28 cellular contexts compared by ENCODE assay signal in genomic region chr1:25724986-25725385, GRCh38.
A peak's percentile ranks its signal among the peaks of the same experiment; 100 is the strongest.
DNase-seq lines count a peak whose midpoint lies in the region; ATAC-seq and TF ChIP-seq lines count a peak whose summit lies in the region.
"Had no signal": no experiment of that assay in that cellular context is flagged by ENCODE, and none has a peak within 500 bp of the region (broad histone marks: within the 10 kb centered on the region; RNA-seq: fewer than 3 reads in every experiment).

No MANE protein-coding gene starts in this region.

- H3K4me1 Mint-ChIP-seq in naive thymus-derived CD4-positive, alpha-beta T cell = peaks cover 12 to 98% (median 91%) of the 10 kb centered on the region in 7 donors
- peaks cover 5% of the 10 kb centered on the region for H3K4me1 Mint-ChIP-seq in MCF 10A (ENCODE audit: insufficient read depth, unreplicated experiment)
- peaks cover 8% of the 10 kb centered on the region for H3K4me1 Mint-ChIP-seq in activated CD8-positive, alpha-beta T cell treated with anti-CD3 and anti-CD28 coated beads, Interleukin-2, amount 10 ng/mL, durations not matched to agents 7 days and 5 days (ENCODE audit: low read depth)
- H3K4me1 Mint-ChIP-seq: stimulated activated effector memory CD8-positive, alpha-beta T cell treated with anti-CD3 and anti-CD28 coated beads, Interleukin-12 subunit alpha, Interleukin-12 subunit beta, amount 100 ng/mL, for 72 hours had no signal

- peak overlapping the region in 5 of 10 donors; percentile 1 to 54 (median 40) for H3K4me3 Mint-ChIP-seq in naive thymus-derived CD4-positive, alpha-beta T cell
- H3K4me3 Mint-ChIP-seq in MCF 10A (ENCODE audit: unreplicated experiment) = no peak overlapping the region
- H3K4me3 Mint-ChIP-seq in activated CD8-positive, alpha-beta T cell treated with anti-CD3 and anti-CD28 coated beads, Interleukin-2, amount 10 ng/mL, durations not matched to agents 7 days and 5 days = no peak overlapping the region
- H3K4me3 Mint-ChIP-seq: activated CD4-positive, alpha-beta memory T cell treated with anti-CD3 and anti-CD28 coated beads for 36 hours; activated naive CD4-positive, alpha-beta T cell treated with anti-CD3 and anti-CD28 coated beads, Interleukin-2, amount 50 U/mL, for 24 hours; activated T-helper 1 cell treated with anti-CD3 and anti-CD28 coated beads, Interleukin-12 subunit alpha, Interleukin-12 subunit beta, Interleukin-2, Interleukin-4 antibody, amounts not matched to agents 30 ng/mL and 10 ng/mL and 1 ng/mL, durations not matched to agents 14 hours and 24 hours and 36 hours; natural killer cell treated with Interleukin-12 subunit alpha and Interleukin-12 subunit beta and Interleukin-15 and Interleukin-18, amount 100 ng/mL, for 72 hours; stimulated activated effector memory CD8-positive, alpha-beta T cell treated with anti-CD3 and anti-CD28 coated beads, Interleukin-12 subunit alpha, Interleukin-12 subunit beta, amount 100 ng/mL, for 72 hours; T-helper 2 cell treated with Interferon-gamma antibody and Interleukin-4, amounts not matched to agents 5 μg/mL and 100 μg/mL, for 36 hours had no signal

- H3K36me3 Mint-ChIP-seq in naive thymus-derived CD4-positive, alpha-beta T cell = peaks cover 3 to 36% (median 14%) of the 10 kb centered on the region in 5 donors
- H3K36me3 Mint-ChIP-seq in MCF 10A (ENCODE audit: insufficient read depth, unreplicated experiment) = peaks cover 6% of the 10 kb centered on the region
- peaks cover 2% of the 10 kb centered on the region for H3K36me3 Mint-ChIP-seq in activated CD8-positive, alpha-beta T cell treated with anti-CD3 and anti-CD28 coated beads, Interleukin-2, amount 10 ng/mL, durations not matched to agents 7 days and 5 days (ENCODE audit: low read depth)
- H3K36me3 Mint-ChIP-seq: activated CD4-positive, alpha-beta memory T cell treated with anti-CD3 and anti-CD28 coated beads for 36 hours; natural killer cell treated with Interleukin-12 subunit alpha and Interleukin-12 subunit beta and Interleukin-15 and Interleukin-18, amount 100 ng/mL, for 72 hours; stimulated activated effector memory CD8-positive, alpha-beta T cell treated with anti-CD3 and anti-CD28 coated beads, Interleukin-12 subunit alpha, Interleukin-12 subunit beta, amount 100 ng/mL, for 72 hours had no signal

- DNase-seq in NCI-H1092 treated with DMSO at 0.1 percent for 48 hours (lab: John Stamatoyannopoulos, UW) (peak; percentile 38), NCI-H1092 (lab: John Stamatoyannopoulos, UW) (no peak), DMS153 (lab: John Stamatoyannopoulos, UW) (peak; percentile 78), NCI-H345 (lab: John Stamatoyannopoulos, UW) (peak; percentile 13), MCF 10A (ENCODE audit: unreplicated experiment) (no peak)
- DNase-seq in naive thymus-derived CD4-positive, alpha-beta T cell = no peak
- no peak for DNase-seq in activated CD8-positive, alpha-beta T cell treated with anti-CD3 and anti-CD28 coated beads, Interleukin-2, amount 10 ng/mL, durations not matched to agents 7 days and 5 days
- DNase-seq: activated CD4-positive, alpha-beta memory T cell treated with anti-CD3 and anti-CD28 coated beads for 36 hours; activated CD4-positive, alpha-beta T cell treated with anti-CD3 and anti-CD28 coated beads for 1 hour; activated CD8-positive, alpha-beta memory T cell treated with anti-CD3 and anti-CD28 coated beads, Interleukin-2, amount 50 U/mL, for 48 hours; amygdala; GOT3; Karpas-422; NCI-H1694; NCI-H526; pancreas; SHP77 treated with DMSO at 0.1 percent for 48 hours; trophoblast cell had no signal

- peaks cover 0 to 55% (median 0%) of the 10 kb centered on the region in 5 donors for H3K27me3 Mint-ChIP-seq in naive thymus-derived CD4-positive, alpha-beta T cell
- peaks cover 47% of the 10 kb centered on the region for H3K27me3 Mint-ChIP-seq in MCF 10A (ENCODE audit: insufficient read depth, unreplicated experiment)
- H3K27me3 Mint-ChIP-seq in activated CD8-positive, alpha-beta T cell treated with anti-CD3 and anti-CD28 coated beads, Interleukin-2, amount 10 ng/mL, durations not matched to agents 7 days and 5 days (ENCODE audit: low read depth) = peaks cover 49% of the 10 kb centered on the region
- H3K27me3 Mint-ChIP-seq: activated CD4-positive, alpha-beta memory T cell treated with anti-CD3 and anti-CD28 coated beads for 36 hours; activated naive CD4-positive, alpha-beta T cell treated with anti-CD3 and anti-CD28 coated beads, Interleukin-2, amount 50 U/mL, for 24 hours had no signal

- ATAC-seq in naive thymus-derived CD4-positive, alpha-beta T cell = no peak
- no peak for ATAC-seq in HG03025 (IDR thresholded peaks at IDR 0.05; ENCODE audit: low FRiP score, unreplicated experiment)
- ATAC-seq in activated CD8-positive, alpha-beta T cell treated with anti-CD3 and anti-CD28 coated beads, Interleukin-2, amount 10 ng/mL, durations not matched to agents 7 days and 5 days = no peak
- ATAC-seq: gastroesophageal sphincter; natural killer cell treated with Interleukin-12 subunit alpha and Interleukin-12 subunit beta and Interleukin-15 and Interleukin-18, amount 100 ng/mL, for 72 hours; pancreas; stimulated activated effector memory CD8-positive, alpha-beta T cell treated with anti-CD3 and anti-CD28 coated beads, Interleukin-12 subunit alpha, Interleukin-12 subunit beta, amount 100 ng/mL, for 72 hours had no signal

- no peaks in the 10 kb centered on the region for H3K27me3 ChIP-seq in naive thymus-derived CD4-positive, alpha-beta T cell (ENCODE audit: control insufficient read depth in 2 of 2, insufficient read depth in 2 of 2, low read length in 2 of 2)
- H3K27me3 ChIP-seq: gastroesophageal sphincter, pancreas had no signal

- peaks cover 2 to 62% of the 10 kb centered on the region in 2 donors for H3K4me1 ChIP-seq in naive thymus-derived CD4-positive, alpha-beta T cell (ENCODE audit: control insufficient read depth in 2 of 2, insufficient read depth in 2 of 2, low read length in 2 of 2)

- H3K27ac ChIP-seq in naive thymus-derived CD4-positive, alpha-beta T cell (ENCODE audit: low read depth, low read length) = no peak overlapping the region
- H3K27ac ChIP-seq: 22Rv1; BLaER1 treated with 17β-estradiol and CSF1 and Interleukin-3, amounts not matched to agents 10 nM and 100 nM; gastroesophageal sphincter; pancreas had no signal

- intact Hi-C loops in naive thymus-derived CD4-positive, alpha-beta T cell (cut with micrococcal nuclease) = no loop called here
- intact Hi-C loops in MCF 10A (cut with micrococcal nuclease) = no loop called here

- no peaks in the 10 kb centered on the region for H3K9me3 ChIP-seq in naive thymus-derived CD4-positive, alpha-beta T cell (ENCODE audit: control insufficient read depth in 2 of 3, low read length in 3 of 3)
- H3K9me3 ChIP-seq: BLaER1 treated with 17β-estradiol and CSF1 and Interleukin-3, amounts not matched to agents 10 nM and 100 nM; gastroesophageal sphincter; pancreas had no signal

- peak overlapping the region in 8 of 9 donors; percentile 43 to 87 (median 64) for H3K27ac Mint-ChIP-seq in naive thymus-derived CD4-positive, alpha-beta T cell
- no peak overlapping the region for H3K27ac Mint-ChIP-seq in MCF 10A (ENCODE audit: low read depth, unreplicated experiment)
- no peak overlapping the region for H3K27ac Mint-ChIP-seq in activated CD8-positive, alpha-beta T cell treated with anti-CD3 and anti-CD28 coated beads, Interleukin-2, amount 10 ng/mL, durations not matched to agents 7 days and 5 days
- H3K27ac Mint-ChIP-seq: activated CD4-positive, alpha-beta memory T cell treated with anti-CD3 and anti-CD28 coated beads for 36 hours; activated naive CD4-positive, alpha-beta T cell treated with anti-CD3 and anti-CD28 coated beads, Interleukin-2, amount 50 U/mL, for 24 hours; activated T-helper 1 cell treated with anti-CD3 and anti-CD28 coated beads, Interleukin-12 subunit alpha, Interleukin-12 subunit beta, Interleukin-2, Interleukin-4 antibody, amounts not matched to agents 30 ng/mL and 10 ng/mL and 1 ng/mL, durations not matched to agents 14 hours and 24 hours and 36 hours; natural killer cell treated with Interleukin-12 subunit alpha and Interleukin-12 subunit beta and Interleukin-15 and Interleukin-18, amount 100 ng/mL, for 72 hours; stimulated activated effector memory CD8-positive, alpha-beta T cell treated with anti-CD3 and anti-CD28 coated beads, Interleukin-12 subunit alpha, Interleukin-12 subunit beta, amount 100 ng/mL, for 72 hours; T-helper 2 cell treated with Interferon-gamma antibody and Interleukin-4, amounts not matched to agents 5 μg/mL and 100 μg/mL, for 36 hours had no signal

- peaks cover 0 to 10% (median 0%) of the 10 kb centered on the region in 3 experiments for H3K36me3 ChIP-seq in naive thymus-derived CD4-positive, alpha-beta T cell (ENCODE audit: control insufficient read depth in 2 of 3, insufficient read depth in 3 of 3, low read length in 3 of 3)
- H3K36me3 ChIP-seq: BLaER1 treated with 17β-estradiol and CSF1 and Interleukin-3, amounts not matched to agents 10 nM and 100 nM; gastroesophageal sphincter; pancreas had no signal

- no peaks in the 10 kb centered on the region for H3K9me3 Mint-ChIP-seq in naive thymus-derived CD4-positive, alpha-beta T cell
- H3K9me3 Mint-ChIP-seq in MCF 10A (ENCODE audit: unreplicated experiment) = no peaks in the 10 kb centered on the region
- H3K9me3 Mint-ChIP-seq in activated CD8-positive, alpha-beta T cell treated with anti-CD3 and anti-CD28 coated beads, Interleukin-2, amount 10 ng/mL, durations not matched to agents 7 days and 5 days (ENCODE audit: insufficient read depth) = no peaks in the 10 kb centered on the region
- H3K9me3 Mint-ChIP-seq: activated CD4-positive, alpha-beta memory T cell treated with anti-CD3 and anti-CD28 coated beads for 36 hours; activated naive CD4-positive, alpha-beta T cell treated with anti-CD3 and anti-CD28 coated beads, Interleukin-2, amount 50 U/mL, for 24 hours; activated T-helper 1 cell treated with anti-CD3 and anti-CD28 coated beads, Interleukin-12 subunit alpha, Interleukin-12 subunit beta, Interleukin-2, Interleukin-4 antibody, amounts not matched to agents 30 ng/mL and 10 ng/mL and 1 ng/mL, durations not matched to agents 14 hours and 24 hours and 36 hours; natural killer cell treated with Interleukin-12 subunit alpha and Interleukin-12 subunit beta and Interleukin-15 and Interleukin-18, amount 100 ng/mL, for 72 hours; stimulated activated effector memory CD8-positive, alpha-beta T cell treated with anti-CD3 and anti-CD28 coated beads, Interleukin-12 subunit alpha, Interleukin-12 subunit beta, amount 100 ng/mL, for 72 hours; T-helper 2 cell treated with Interferon-gamma antibody and Interleukin-4, amounts not matched to agents 5 μg/mL and 100 μg/mL, for 36 hours had no signal

- CTCF ChIA-PET in naive thymus-derived CD4-positive, alpha-beta T cell (lab: Charles Lee) = interaction anchor here (0.6 kb wide), 1 partner anchor 29 kb away, joined by 3 read pairs; no protein-coding TSS in a partner anchor
- CTCF ChIA-PET in MCF 10A (lab: Yijun Ruan, JAX) = interaction anchor here (0.6 to 1.2 kb wide), 6 partner anchors 10 to 116 kb away, joined by 3 to 5 read pairs (median 3); no protein-coding TSS in a partner anchor
- CTCF ChIA-PET in activated CD8-positive, alpha-beta T cell treated with anti-CD3 and anti-CD28 coated beads, Interleukin-2, amount 10 ng/mL, durations not matched to agents 7 days and 5 days (lab: Charles Lee) = interaction anchor here (1.1 to 1.2 kb wide), 2 partner anchors 12 to 89 kb away, joined by 3 read pairs; no protein-coding TSS in a partner anchor

- H3K4me3 ChIP-seq in naive thymus-derived CD4-positive, alpha-beta T cell (ENCODE audit: low read length) = no peak overlapping the region
- H3K4me3 ChIP-seq: BLaER1 treated with 17β-estradiol and CSF1 and Interleukin-3, amounts not matched to agents 10 nM and 100 nM; gastroesophageal sphincter; lung; pancreas had no signal

- no peak for TF ChIP-seq CTCF in MCF 10A (IDR thresholded peaks at IDR 0.05; ENCODE audit: unreplicated experiment)

- no TSS peak for BruUV-seq in MCF 10A (replicated peaks; lab: Mats Ljungman, UMichigan)

- POLR2A ChIA-PET in naive thymus-derived CD4-positive, alpha-beta T cell (lab: Charles Lee) = interaction anchor here (0.6 to 1.1 kb wide), 3 partner anchors 32 to 106 kb away, joined by 3 to 6 read pairs (median 3); no protein-coding TSS in a partner anchor
- POLR2A ChIA-PET in MCF 10A (lab: Yijun Ruan, JAX) = interaction anchor here (0.6 kb wide), 1 partner anchor 477 kb away, joined by 3 read pairs; the partner anchor contains the start of gene RSRP1
- POLR2A ChIA-PET in activated CD8-positive, alpha-beta T cell treated with anti-CD3 and anti-CD28 coated beads, Interleukin-2, amount 10 ng/mL, durations not matched to agents 7 days and 5 days (lab: Charles Lee) = no interaction called here

Comparison
In these comparisons a context has a peak if more than half of its experiments do, and no peak if none do; other contexts are left out.
1. DNase-seq: peak in NCI-H1092 treated with DMSO at 0.1 percent for 48 hours (single experiment), DMS153 (single experiment) and NCI-H345 (single experiment); none in NCI-H1092 (single experiment), naive thymus-derived CD4-positive, alpha-beta T cell (0 of 9), MCF 10A (single experiment) and activated CD8-positive, alpha-beta T cell treated with anti-CD3 and anti-CD28 coated beads, Interleukin-2, amount 10 ng/mL, durations not matched to agents 7 days and 5 days (single experiment).
2. H3K27ac Mint-ChIP-seq: peak in naive thymus-derived CD4-positive, alpha-beta T cell (8 of 9); none in MCF 10A (single experiment) and activated CD8-positive, alpha-beta T cell treated with anti-CD3 and anti-CD28 coated beads, Interleukin-2, amount 10 ng/mL, durations not matched to agents 7 days and 5 days (single experiment).